In the genomic region with DNA sequence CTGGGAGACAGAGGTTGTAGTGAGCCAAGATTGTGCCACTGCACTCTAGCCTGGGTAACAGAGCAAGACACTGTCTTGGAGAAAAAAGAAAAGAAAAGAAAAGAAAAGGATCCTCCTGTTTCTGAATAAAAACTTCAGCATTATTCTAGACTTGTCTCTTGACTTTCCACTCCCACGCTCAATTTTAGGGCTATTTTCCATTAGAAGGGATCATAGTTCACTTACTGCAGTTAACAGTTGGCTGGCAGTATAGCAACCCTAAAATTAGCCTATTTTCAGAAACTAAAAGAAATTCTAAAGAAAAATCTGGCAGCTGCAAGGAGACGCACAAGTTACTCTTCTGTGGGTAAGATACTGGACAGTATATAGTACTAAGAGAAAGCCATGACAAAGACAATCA, we compare ENCODE assay signal across 22 cellular contexts. TPM values are rescaled to one million over a fixed set of nuclear protein-coding genes. Genes with fewer than 3 reads are reported as not detected.
A peak's percentile ranks its signal among the peaks of the same experiment; 100 is the strongest.
DNase-seq lines count a peak whose midpoint lies in the region; ATAC-seq, FAIRE-seq and TF ChIP-seq lines count a peak whose summit lies in the region.
"Had no signal": no experiment of that assay in that cellular context is flagged by ENCODE, and none has a peak within 500 bp of the region (broad histone marks: within the 10 kb centered on the region; RNA-seq: fewer than 3 reads in every experiment).

No MANE protein-coding gene starts in this region.

- H3K4me1 Mint-ChIP-seq in osteocyte (ENCODE audit: unreplicated experiment): peaks cover 4% of the 10 kb centered on the region

- SMC1A ChIA-PET in GM12878 (lab: Charles Lee; ENCODE audit: uncharacterized antibody, unreplicated experiment): interaction anchor here (1.0 to 1.8 kb wide), 4 partner anchors 9 to 254 kb away, joined by 3 to 4 read pairs (median 4); no protein-coding TSS in a partner anchor

- in situ Hi-C loops in HepG2 (cut with HindIII; ENCODE audit: extremely low pct_ligation_motif_present, low pct_unique_long_range_greater_than_20kb) (no loop called here), GM12878 (cut with MboI) (no loop called here)

- H2AFZ ChIP-seq in HepG2 (ENCODE audit: low read length) (no peak overlapping the region), KMS-11 (ENCODE audit: low read depth) (no peak overlapping the region), GM12878 (ENCODE audit: control insufficient read depth, low read depth, low read length) (no peak overlapping the region)

- BruUV-seq in HepG2 (replicated peaks; lab: Mats Ljungman, UMichigan) (no TSS peak), GM12878 (replicated peaks; lab: Mats Ljungman, UMichigan) (TSS peak; percentile 43)

- TF ChIP-seq CTCF in liver (IDR thresholded peaks at IDR 0.05; ENCODE audit: low read depth, low read length, missing input control) (no peak), HepG2 (CRISPR knock-in tag; IDR thresholded peaks at IDR 0.05) (no peak), KMS-11 (conservative IDR thresholded peaks at IDR 0.05; ENCODE audit: low read depth, low read length) (no peak), GM12878 (IDR thresholded peaks at IDR 0.05 in 2 of 3, conservative IDR thresholded peaks at IDR 0.05 in 1 of 3; ENCODE audit: control insufficient read depth in 2 of 3, extremely low read depth in 1 of 3, insufficient read depth in 1 of 3, low read depth in 3 of 3, low read length in 3 of 3) (no peak), osteocyte (IDR thresholded peaks at IDR 0.05) (no peak)

- H4K20me1 ChIP-seq in HepG2 (ENCODE audit: insufficient read depth, low read length) (no peaks in the 10 kb centered on the region), KMS-11 (ENCODE audit: insufficient read depth) (no peaks in the 10 kb centered on the region), GM12878 (ENCODE audit: control insufficient read depth, insufficient read depth) (no peaks in the 10 kb centered on the region)

- no peak overlapping the region for H3K27ac ChIP-seq in liver (ENCODE audit: low read depth in 1 of 2, low read length in 2 of 2)
- no peak overlapping the region for H3K27ac ChIP-seq in HepG2 (ENCODE audit: extremely low read length, insufficient read depth, low read length)
- H3K27ac ChIP-seq in KMS-11: peak overlapping the region; percentile 73
- no peak overlapping the region for H3K27ac ChIP-seq in GM12878 (ENCODE audit: control insufficient read depth, insufficient read depth)

- RAD21 ChIA-PET in GM12878 (lab: Charles Lee; ENCODE audit: unreplicated experiment): interaction anchor here (1.0 to 1.4 kb wide), 2 partner anchors 26 to 73 kb away, joined by 3 to 4 read pairs; no protein-coding TSS in a partner anchor

- no peak overlapping the region for H3K4me3 Mint-ChIP-seq in osteocyte (ENCODE audit: unreplicated experiment)

- FAIRE-seq in HepG2 (lab: Jason Lieb, UNC) (no peak), GM12878 (lab: Jason Lieb, UNC) (no peak)
- FAIRE-seq: GM12892 had no signal

- POLR2A ChIA-PET in HepG2 (lab: Yijun Ruan, JAX) (no interaction called here), GM12878 (lab: Charles Lee) (no interaction called here)

- no peaks in the 10 kb centered on the region for H3K9me3 ChIP-seq in liver (ENCODE audit: control insufficient read depth in 4 of 4, low read length in 3 of 4)
- no peaks in the 10 kb centered on the region for H3K9me3 ChIP-seq in HepG2 (ENCODE audit: low read length)
- no peaks in the 10 kb centered on the region for H3K9me3 ChIP-seq in GM12878 (replicated peaks; ENCODE audit: control insufficient read depth, insufficient read depth, low read length)
- H3K9me3 ChIP-seq: Caco-2 had no signal

- no peak for ATAC-seq in HepG2
- no peak for ATAC-seq in GM12878
- ATAC-seq: Panc1, SK-N-SH treated with all-trans-retinoic acid at 6 μM for 48 hours had no signal

- H3K79me2 ChIP-seq in HepG2 (ENCODE audit: insufficient read depth, low read length): peaks cover 17% of the 10 kb centered on the region
- H3K79me2 ChIP-seq in KMS-11 (ENCODE audit: insufficient read depth, low read depth): peaks cover 26% of the 10 kb centered on the region
- H3K79me2 ChIP-seq in GM12878 (ENCODE audit: control insufficient read depth, insufficient read depth, low read length): peaks cover 1% of the 10 kb centered on the region

- H3K27me3 Mint-ChIP-seq in osteocyte (ENCODE audit: unreplicated experiment): no peaks in the 10 kb centered on the region
- H3K27me3 Mint-ChIP-seq: CD4-positive, CD25-positive, alpha-beta regulatory T cell had no signal

- peak overlapping the region; percentile 4 for H3K27ac Mint-ChIP-seq in osteocyte (ENCODE audit: unreplicated experiment)

- no peak overlapping the region for H3K4me2 ChIP-seq in HepG2 (ENCODE audit: low read depth, low read length)
- H3K4me2 ChIP-seq in KMS-11: peak overlapping the region; percentile 73
- H3K4me2 ChIP-seq in GM12878 (ENCODE audit: control insufficient read depth, insufficient read depth): no peak overlapping the region

- CTCF ChIA-PET in HepG2 (lab: Yijun Ruan, JAX; ENCODE audit: low intra/inter-chr PET ratio, low total read pairs): no interaction called here
- CTCF ChIA-PET in GM12878 (lab: Yijun Ruan, JAX): interaction anchor here (0.6 to 0.8 kb wide), 2 partner anchors 21 to 73 kb away, joined by 3 read pairs; no protein-coding TSS in a partner anchor

- H3K36me3 Mint-ChIP-seq in osteocyte (ENCODE audit: unreplicated experiment): no peaks in the 10 kb centered on the region
- H3K36me3 Mint-ChIP-seq: CD4-positive, CD25-positive, alpha-beta regulatory T cell had no signal

- H3K4me1 ChIP-seq in liver (ENCODE audit: control insufficient read depth in 4 of 4, insufficient read depth in 4 of 4, low read length in 3 of 4): peaks cover 0 to 3% (median 0%) of the 10 kb centered on the region in 4 donors
- H3K4me1 ChIP-seq in HepG2 (ENCODE audit: insufficient read depth, low read length): no peaks in the 10 kb centered on the region
- peaks cover 62% of the 10 kb centered on the region for H3K4me1 ChIP-seq in KMS-11 (ENCODE audit: low read depth, poor library complexity, severe bottlenecking)
- no peaks in the 10 kb centered on the region for H3K4me1 ChIP-seq in GM12878 (ENCODE audit: control insufficient read depth, insufficient read depth, low read length)
- H3K4me1 ChIP-seq: Caco-2 had no signal

- no peak overlapping the region for H3K4me3 ChIP-seq in liver (ENCODE audit: low read depth in 1 of 3, low read length in 3 of 3)
- H3K4me3 ChIP-seq in HepG2 (replicated peaks in 1 of 3; ENCODE audit: insufficient read depth in 1 of 3, low read depth in 2 of 3, low read length in 3 of 3): no peak overlapping the region
- H3K4me3 ChIP-seq in KMS-11 (IDR thresholded peaks at IDR 0.05; ENCODE audit: insufficient read depth, low read depth, low read length): no peak overlapping the region
- no peak overlapping the region for H3K4me3 ChIP-seq in GM12878

- peaks cover 4% of the 10 kb centered on the region for H3K9me3 Mint-ChIP-seq in osteocyte (ENCODE audit: unreplicated experiment)
- H3K9me3 Mint-ChIP-seq: CD4-positive, CD25-positive, alpha-beta regulatory T cell had no signal

- TF ChIP-seq POLR2A in HepG2 (IDR thresholded peaks at IDR 0.05; ENCODE audit: insufficient read depth in 1 of 2, low read depth in 2 of 2, low read length in 2 of 2): no peak
- TF ChIP-seq POLR2A in GM12878 (IDR thresholded peaks at IDR 0.05; ENCODE audit: low read depth, low read length): no peak

- WGBS in liver: 63% methylated on average over 2 of the region's 2 CpGs
- WGBS in HepG2 (ENCODE audit: low lambda C conversion rate): 98% methylated on average over 2 of the region's 2 CpGs
- WGBS in GM12878 (ENCODE audit: insufficient coverage, insufficient replicate concordance, low lambda C conversion rate, missing lambda C conversion rate): 71% methylated on average over 2 of the region's 2 CpGs

- no peaks in the 10 kb centered on the region for H3K36me3 ChIP-seq in liver (ENCODE audit: control insufficient read depth in 4 of 4, insufficient read depth in 3 of 4, low read depth in 1 of 4, low read length in 3 of 4)
- peaks cover 0 to 2% of the 10 kb centered on the region in 2 experiments; a peak in 1 of 5 replicates for H3K36me3 ChIP-seq in HepG2 (replicated peaks in 1 of 2; ENCODE audit: control insufficient read depth in 1 of 2, insufficient read depth in 2 of 2, low read length in 2 of 2)
- H3K36me3 ChIP-seq in KMS-11 (ENCODE audit: insufficient read depth): no peaks in the 10 kb centered on the region
- H3K36me3 ChIP-seq in GM12878 (ENCODE audit: control insufficient read depth in 2 of 2, insufficient read depth in 2 of 2, low read length in 1 of 2): no peaks in the 10 kb centered on the region; a peak in 1 of 4 replicates

- TF ChIP-seq RAD21 in liver (IDR thresholded peaks at IDR 0.05) (no peak), HepG2 (CRISPR knock-in tag; IDR thresholded peaks at IDR 0.05) (no peak), GM12878 (IDR thresholded peaks at IDR 0.05; ENCODE audit: insufficient read depth, low read depth, low read length) (no peak)

- no peak for DNase-seq in HepG2 (ENCODE audit: low spot score)
- DNase-seq in GM12878 (ENCODE audit: low read depth, low spot score): no peak
- DNase-seq in osteocyte (ENCODE audit: extremely low spot score, unreplicated experiment): no peak
- no peak for DNase-seq in stimulated activated CD4-positive, alpha-beta T cell treated with anti-CD3 and anti-CD28 coated beads, Interleukin-4, amount 100 ng/mL, for 1 hour
- no peak for DNase-seq in activated effector memory CD4-positive, alpha-beta T cell treated with anti-CD3 and anti-CD28 coated beads, Interleukin-2, amount 50 U/mL, for 16 hours
- no peak for DNase-seq in activated CD4-positive, CD25-positive, alpha-beta regulatory T cell treated with anti-CD3 and anti-CD28 coated beads, Interleukin-2, amount 50 U/mL, for 72 hours
- DNase-seq: Caco-2; CD4-positive, CD25-positive, alpha-beta regulatory T cell; DND-41; GOT3; HCEC 1CT; NCI-H1417; NCI-H187; NCI-H2107; NCI-H510A; NCI-H748 treated with DMSO at 0.1 percent for 48 hours; NK-92 treated with Interleukin-12 subunit alpha and Interleukin-12 subunit beta, amount 100 ng/mL, for 24 hours had no signal

- no peak overlapping the region for H3K9ac ChIP-seq in liver (ENCODE audit: low read depth in 1 of 2, low read length in 2 of 2)
- no peak overlapping the region for H3K9ac ChIP-seq in HepG2 (ENCODE audit: insufficient read depth, low read depth, low read length)
- no peak overlapping the region for H3K9ac ChIP-seq in KMS-11
- H3K9ac ChIP-seq in GM12878 (ENCODE audit: control insufficient read depth, insufficient read depth, low read length): no peak overlapping the region

- H3K27me3 ChIP-seq in liver (ENCODE audit: control insufficient read depth in 4 of 4, insufficient read depth in 4 of 4, low read length in 3 of 4) (no peaks in the 10 kb centered on the region), HepG2 (ENCODE audit: control insufficient read depth in 1 of 2, insufficient read depth in 2 of 2, low read length in 2 of 2) (no peaks in the 10 kb centered on the region), KMS-11 (ENCODE audit: insufficient read depth, low read depth) (no peaks in the 10 kb centered on the region), GM12878 (replicated peaks in 1 of 2; ENCODE audit: control insufficient read depth in 2 of 2, insufficient read depth in 2 of 2, low read length in 1 of 2) (no peaks in the 10 kb centered on the region)

- intact Hi-C loops in HepG2 (cut with micrococcal nuclease; ENCODE audit: unreplicated experiment) (no loop called here), GM12878 (cut with micrococcal nuclease; ENCODE audit: unreplicated experiment) (no loop called here)

- TF ChIP-seq EP300 in HepG2 (IDR thresholded peaks at IDR 0.05; ENCODE audit: low read depth in 2 of 2, low read length in 2 of 2) (no peak), HepG2 (CRISPR knock-in tag; IDR thresholded peaks at IDR 0.05; ENCODE audit: borderline replicate concordance) (no peak), GM12878 (IDR thresholded peaks at IDR 0.05; ENCODE audit: borderline replicate concordance in 1 of 2, control insufficient read depth in 1 of 2, low read depth in 2 of 2, low read length in 2 of 2) (no peak)

RNA-seq across cellular contexts. Expression of a gene that starts 28.1 kb away (rescaled TPM):
- total RNA-seq in liver: 10 to 100 TPM; 40.9 to 55.9 TPM
- 10 to 100 TPM; 10.6 to 40.5 TPM for polyA plus RNA-seq in liver
- 87.1 and 132 TPM in 2 replicates for total RNA-seq in HepG2 (2016; rRNA removed; fragmentation: Illumina TruSeq; extraction: Trizol)
- total RNA-seq in HepG2 (2016; cell fraction: cytosol; rRNA removed; fragmentation: Illumina TruSeq; extraction: Trizol; ENCODE audit: low read depth): 17.9 and 19.0 TPM in 2 replicates
- 89.4 and 121 TPM in 2 replicates for total RNA-seq in HepG2 (2016; cell fraction: insoluble cytoplasmic fraction; rRNA removed; fragmentation: Illumina TruSeq; extraction: Trizol)
- total RNA-seq in HepG2 (2016; cell fraction: membrane; rRNA removed; fragmentation: Illumina TruSeq; extraction: Trizol): 19.6 and 23.7 TPM in 2 replicates
- 149 TPM in 2 replicates for total RNA-seq in HepG2 (2016; cell fraction: nucleus; rRNA removed; fragmentation: Illumina TruSeq; extraction: Trizol)
- 79.6 and 101 TPM in 2 replicates for polyA plus RNA-seq in HepG2 (2011; rRNA removed)
- polyA plus RNA-seq in HepG2 (2011; cell fraction: cytosol; rRNA removed): 22.1 and 35.2 TPM in 2 replicates
- 135 and 163 TPM in 2 replicates for polyA plus RNA-seq in HepG2 (2011; cell fraction: nucleus; rRNA removed)
- polyA plus RNA-seq in HepG2 (2012): 50.9 and 69.8 TPM in 2 replicates
- 1.8 and 2.0 TPM in 2 replicates for polyA plus RNA-seq in HepG2 (2016; cell fraction: cytosol; fragmentation: Illumina TruSeq; extraction: Trizol; ENCODE audit: low read depth)
- 88.5 and 93.2 TPM in 2 replicates for polyA plus RNA-seq in HepG2 (2016; cell fraction: insoluble cytoplasmic fraction; fragmentation: Illumina TruSeq; extraction: Trizol; ENCODE audit: low read depth)
- polyA plus RNA-seq in HepG2 (2016; cell fraction: membrane; fragmentation: Illumina TruSeq; extraction: Trizol; ENCODE audit: low read depth): 5.9 and 6.2 TPM in 2 replicates
- polyA plus RNA-seq in HepG2 (2016; cell fraction: nucleus; fragmentation: Illumina TruSeq; extraction: Trizol; ENCODE audit: insufficient read depth, low read depth): 129 and 143 TPM in 2 replicates
- 26.6 and 41.3 TPM in 2 replicates for polyA minus RNA-seq in HepG2 (2011; rRNA and poly(A)+ RNA removed; ENCODE audit: low replicate concordance)
- 30.9 and 32.4 TPM in 2 replicates for polyA minus RNA-seq in HepG2 (2011; cell fraction: cytosol; rRNA and poly(A)+ RNA removed)
- 381 and 407 TPM in 2 replicates for polyA minus RNA-seq in HepG2 (2011; cell fraction: nucleus; rRNA and poly(A)+ RNA removed)
- 552 and 556 TPM in 2 replicates for total RNA-seq in GM12878 (2013; cell fraction: nucleolus; rRNA removed)
- total RNA-seq in GM12878 (2014; rRNA removed): 64.8 and 85.6 TPM in 2 replicates
- total RNA-seq in GM12878 (2014; rRNA removed; fragmentation: Illumina TruSeq; extraction: Trizol): 107 and 114 TPM in 2 replicates
- total RNA-seq in GM12878 (2021): 69.3 and 69.9 TPM in 2 replicates
- 39.9 TPM for polyA plus RNA-seq in GM12878 (2011; ENCODE audit: low read depth)
- 136 and 209 TPM in 2 replicates for polyA plus RNA-seq in GM12878 (2011; rRNA removed)
- 31.2 and 32.3 TPM in 2 replicates for polyA plus RNA-seq in GM12878 (2011; cell fraction: cytosol; rRNA removed)
- polyA plus RNA-seq in GM12878 (2011; cell fraction: nucleus; rRNA removed): 189 and 222 TPM in 2 replicates
- 50.7 and 64.0 TPM in 2 replicates for polyA plus RNA-seq in GM12878 (2012)
- polyA plus RNA-seq in GM12878 (2014; fragmentation: Illumina TruSeq; extraction: Trizol): 97.0 and 115 TPM in 2 replicates
- 100 to 1,000 TPM in 1 of 2 experiments, 10 to 100 TPM in 1; 65.9 to 100 TPM for polyA plus RNA-seq in GM12878 (2014; fragmentation: Nextera tagmentation; extraction: Ambion mirVana)
- 57.0 and 71.3 TPM in 2 replicates for polyA plus RNA-seq in GM12878 (2014; rRNA removed)
- 10 to 100 TPM; 74.6 to 75.7 TPM for polyA plus RNA-seq in GM12878 (2016; fragmentation: Nextera tagmentation; extraction: Ambion mirVana)
- polyA minus RNA-seq in GM12878 (2011; rRNA and poly(A)+ RNA removed): 78.8 and 88.8 TPM in 2 replicates
- 21.8 and 27.4 TPM in 2 replicates for polyA minus RNA-seq in GM12878 (2011; cell fraction: cytosol; rRNA and poly(A)+ RNA removed)
- polyA minus RNA-seq in GM12878 (2011; cell fraction: nucleus; rRNA and poly(A)+ RNA removed): 129 and 143 TPM in 2 replicates
- 66.5 and 73.4 TPM in 2 replicates for total RNA-seq in osteocyte
